ENCODE assay signal across 12 cellular contexts in genomic region chr1:153776971-153777370, GRCh38. TPM values are rescaled to one million over a fixed set of nuclear protein-coding genes. Genes with fewer than 3 reads are reported as not detected.
DNase-seq lines count a peak whose midpoint lies in the region; ATAC-seq and TF ChIP-seq lines count a peak whose summit lies in the region.
"Had no signal": no experiment of that assay in that cellular context is flagged by ENCODE, and none has a peak within 500 bp of the region (broad histone marks: within the 10 kb centered on the region; RNA-seq: fewer than 3 reads in every experiment).

No MANE protein-coding gene starts in this region.

- no peak overlapping the region for H3K9ac ChIP-seq in rectal smooth muscle tissue (ENCODE audit: low read length)

- no peak for TF ChIP-seq CTCF in glutamatergic neuron (IDR thresholded peaks at IDR 0.05; ENCODE audit: partially characterized antibody, unreplicated experiment)

- peaks cover 17% of the 10 kb centered on the region for H3K4me1 ChIP-seq in rectal smooth muscle tissue (ENCODE audit: control insufficient read depth, insufficient read depth, low read length)

- H3K27me3 ChIP-seq in rectal smooth muscle tissue (ENCODE audit: control insufficient read depth, insufficient read depth, low read length): no peaks in the 10 kb centered on the region
- H3K27me3 ChIP-seq: left lung had no signal

- H3K36me3 Mint-ChIP-seq in T-helper 2 cell treated with Interferon-gamma antibody and Interleukin-4, amounts not matched to agents 5 μg/mL and 100 μg/mL, for 36 hours (ENCODE audit: low read depth): peaks cover 13% of the 10 kb centered on the region
- no peaks in the 10 kb centered on the region for H3K36me3 Mint-ChIP-seq in activated CD4-positive, alpha-beta memory T cell treated with anti-CD3 and anti-CD28 coated beads for 36 hours
- H3K36me3 Mint-ChIP-seq in glutamatergic neuron (ENCODE audit: unreplicated experiment): no peaks in the 10 kb centered on the region

- DNase-seq in T-helper 2 cell treated with Interferon-gamma antibody and Interleukin-4, amounts not matched to agents 5 μg/mL and 100 μg/mL, for 36 hours (ENCODE audit: low spot score): no peak
- DNase-seq in T-helper 2 cell (no peak), glutamatergic neuron (no peak), epidermal melanocyte (ENCODE audit: insufficient read length, low spot score) (no peak), NCI-H2196 (lab: John Stamatoyannopoulos, UW; ENCODE audit: unreplicated experiment) (no peak)
- DNase-seq in activated CD4-positive, alpha-beta memory T cell treated with anti-CD3 and anti-CD28 coated beads for 36 hours: no peak
- DNase-seq: activated CD8-positive, alpha-beta memory T cell treated with anti-CD3 and anti-CD28 coated beads, Interleukin-2, amount 50 U/mL, for 48 hours; central memory CD4-positive, alpha-beta T cell; left lung; NCI-H1417 treated with DMSO at 0.1 percent for 48 hours had no signal

- H3K27ac Mint-ChIP-seq in T-helper 2 cell treated with Interferon-gamma antibody and Interleukin-4, amounts not matched to agents 5 μg/mL and 100 μg/mL, for 36 hours: no peak overlapping the region
- H3K27ac Mint-ChIP-seq in activated CD4-positive, alpha-beta memory T cell treated with anti-CD3 and anti-CD28 coated beads for 36 hours: no peak overlapping the region
- peak overlapping the region; percentile 62 for H3K27ac Mint-ChIP-seq in glutamatergic neuron (ENCODE audit: unreplicated experiment)

- no peaks in the 10 kb centered on the region for H3K27me3 Mint-ChIP-seq in T-helper 2 cell treated with Interferon-gamma antibody and Interleukin-4, amounts not matched to agents 5 μg/mL and 100 μg/mL, for 36 hours (ENCODE audit: low read depth)
- no peaks in the 10 kb centered on the region for H3K27me3 Mint-ChIP-seq in activated CD4-positive, alpha-beta memory T cell treated with anti-CD3 and anti-CD28 coated beads for 36 hours
- peaks cover 9% of the 10 kb centered on the region for H3K27me3 Mint-ChIP-seq in glutamatergic neuron (ENCODE audit: unreplicated experiment)

- peak overlapping the region; percentile 67 for H3K4me3 Mint-ChIP-seq in T-helper 2 cell treated with Interferon-gamma antibody and Interleukin-4, amounts not matched to agents 5 μg/mL and 100 μg/mL, for 36 hours
- peak overlapping the region; percentile 20 for H3K4me3 Mint-ChIP-seq in activated CD4-positive, alpha-beta memory T cell treated with anti-CD3 and anti-CD28 coated beads for 36 hours
- H3K4me3 Mint-ChIP-seq in glutamatergic neuron (ENCODE audit: unreplicated experiment): peak overlapping the region; percentile 58

- intact Hi-C loops in activated CD4-positive, alpha-beta memory T cell treated with anti-CD3 and anti-CD28 coated beads for 36 hours (cut with micrococcal nuclease): loop anchor here (5.0 kb wide), 1 partner anchor 50 kb away; the partner anchor contains the start of gene INTS3

- H3K4me3 ChIP-seq in rectal smooth muscle tissue (ENCODE audit: low read length): peak overlapping the region; percentile 21

- POLR2A ChIA-PET in activated CD4-positive, alpha-beta memory T cell treated with anti-CD3 and anti-CD28 coated beads for 36 hours (lab: Charles Lee): no interaction called here

- H3K27ac ChIP-seq in rectal smooth muscle tissue (ENCODE audit: low read depth, low read length): no peak overlapping the region

- H3K9me3 Mint-ChIP-seq in T-helper 2 cell treated with Interferon-gamma antibody and Interleukin-4, amounts not matched to agents 5 μg/mL and 100 μg/mL, for 36 hours: no peaks in the 10 kb centered on the region
- H3K9me3 Mint-ChIP-seq in activated CD4-positive, alpha-beta memory T cell treated with anti-CD3 and anti-CD28 coated beads for 36 hours: no peaks in the 10 kb centered on the region
- peaks cover 2% of the 10 kb centered on the region for H3K9me3 Mint-ChIP-seq in glutamatergic neuron (ENCODE audit: unreplicated experiment)

- peaks cover 17% of the 10 kb centered on the region for H3K4me1 Mint-ChIP-seq in T-helper 2 cell treated with Interferon-gamma antibody and Interleukin-4, amounts not matched to agents 5 μg/mL and 100 μg/mL, for 36 hours (ENCODE audit: low read depth)
- H3K4me1 Mint-ChIP-seq in activated CD4-positive, alpha-beta memory T cell treated with anti-CD3 and anti-CD28 coated beads for 36 hours (ENCODE audit: low read depth): peaks cover 12% of the 10 kb centered on the region
- peaks cover 12% of the 10 kb centered on the region for H3K4me1 Mint-ChIP-seq in glutamatergic neuron (ENCODE audit: low read depth, unreplicated experiment)

- CTCF ChIA-PET in activated CD4-positive, alpha-beta memory T cell treated with anti-CD3 and anti-CD28 coated beads for 36 hours (lab: Charles Lee): interaction anchor here (2.1 to 2.2 kb wide), 2 partner anchors 20 to 210 kb away, joined by 7 to 9 read pairs; partner anchors contain the start of gene RAB13

- no peak for ATAC-seq in GM21619 (IDR thresholded peaks at IDR 0.05; ENCODE audit: unreplicated experiment)

- peaks cover 5% of the 10 kb centered on the region for H3K36me3 ChIP-seq in rectal smooth muscle tissue (ENCODE audit: control insufficient read depth, insufficient read depth, low read length)

RNA-seq across cellular contexts. Expression of gene SLC27A3, which starts 1.8 kb away (rescaled TPM):
- total RNA-seq in activated CD4-positive, alpha-beta memory T cell treated with anti-CD3 and anti-CD28 coated beads for 36 hours: 1 to 10 TPM; 5.9 to 7.8 TPM
- total RNA-seq in glutamatergic neuron (ENCODE audit: unreplicated experiment): 10.8 TPM

RNA-seq across cellular contexts. Expression of gene INTS3, which starts 49.1 kb away (rescaled TPM):
- 10 to 100 TPM; 45.5 to 47.7 TPM for total RNA-seq in activated CD4-positive, alpha-beta memory T cell treated with anti-CD3 and anti-CD28 coated beads for 36 hours
- total RNA-seq in glutamatergic neuron (ENCODE audit: unreplicated experiment): 56.7 TPM
